28 cellular contexts compared by ENCODE assay signal in genomic region chr6:165401092-165401491, GRCh38.
"Had no signal": no experiment of that assay in that cellular context is flagged by ENCODE, and none has a peak within 500 bp of the region (broad histone marks: within the 10 kb centered on the region; RNA-seq: fewer than 3 reads in every experiment).

No MANE protein-coding gene starts in this region.

- H3K9me3 ChIP-seq: colonic mucosa, esophagus muscularis mucosa, esophagus squamous epithelium, gastroesophageal sphincter had no signal

- ATAC-seq: effector memory CD8-positive, alpha-beta T cell; esophagus mucosa; foreskin keratinocyte; gastrocnemius medialis; gastroesophageal sphincter; heart left ventricle; heart right ventricle had no signal

- H3K27ac ChIP-seq: colonic mucosa, coronary artery, dorsolateral prefrontal cortex, epithelial cell of prostate, esophagus muscularis mucosa, esophagus squamous epithelium, foreskin keratinocyte, gastrocnemius medialis, gastroesophageal sphincter, heart left ventricle, heart right ventricle had no signal

- DNase-seq: colonic mucosa; cortex of kidney; dermis blood vessel endothelial cell; dorsolateral prefrontal cortex; effector CD4-positive, alpha-beta T cell; effector CD8-positive, alpha-beta T cell; effector memory CD4-positive, alpha-beta T cell; effector memory CD8-positive, alpha-beta T cell; endodermal cell; erythroblast; esophagus squamous epithelium; foreskin fibroblast; foreskin keratinocyte; foreskin melanocyte; gastrocnemius medialis; glutamatergic neuron; head of caudate nucleus; heart left ventricle; heart right ventricle had no signal

- H3K4me1 ChIP-seq: colonic mucosa, esophagus muscularis mucosa, esophagus squamous epithelium, foreskin keratinocyte, gastrocnemius medialis, gastroesophageal sphincter, heart left ventricle, heart right ventricle had no signal

- H3K27me3 ChIP-seq: colonic mucosa, dorsolateral prefrontal cortex, esophagus muscularis mucosa, esophagus squamous epithelium, foreskin keratinocyte, gastrocnemius medialis, gastroesophageal sphincter, heart left ventricle, heart right ventricle had no signal

- FAIRE-seq: colon, endometrium, endothelial cell of umbilical vein, frontal cortex had no signal

- H3K4me3 ChIP-seq: colonic mucosa, coronary artery, dorsolateral prefrontal cortex, esophagus muscularis mucosa, esophagus squamous epithelium, gastrocnemius medialis, gastroesophageal sphincter, heart left ventricle, heart right ventricle had no signal

- H3K36me3 ChIP-seq: colonic mucosa, esophagus muscularis mucosa, esophagus squamous epithelium, gastrocnemius medialis, gastroesophageal sphincter had no signal
